ENCODE assay signal across 16 cellular contexts in genomic region chr10:88835910-88836221, GRCh38. TPM values are rescaled to one million over a fixed set of nuclear protein-coding genes. Genes with fewer than 3 reads are reported as not detected.
DNase-seq lines count a peak whose midpoint lies in the region; ATAC-seq and TF ChIP-seq lines count a peak whose summit lies in the region.
"Had no signal": no experiment of that assay in that cellular context is flagged by ENCODE, and none has a peak within 500 bp of the region (broad histone marks: within the 10 kb centered on the region; RNA-seq: fewer than 3 reads in every experiment).

No MANE protein-coding gene starts in this region.

- peak; percentile 9 for TF ChIP-seq CTCF in CD8-positive, alpha-beta T cell (IDR thresholded peaks at IDR 0.05)
- TF ChIP-seq CTCF in transverse colon (IDR thresholded peaks at IDR 0.05) = no peak

- H3K9me3 Mint-ChIP-seq in CD8-positive, alpha-beta T cell = no peaks in the 10 kb centered on the region
- H3K9me3 Mint-ChIP-seq in activated T-helper 17 cell treated with anti-CD3 and anti-CD28 coated beads, Interleukin-2, amount 50 U/mL, for 72 hours = no peaks in the 10 kb centered on the region
- H3K9me3 Mint-ChIP-seq: stimulated activated naive CD8-positive, alpha-beta T cell treated with anti-CD3 and anti-CD28 coated beads, Interleukin-15, Interleukin-2, amounts not matched to agents 100 ng/mL and 50 ng/mL, for 24 hours; WTC11 had no signal

- CTCF ChIA-PET in CD8-positive, alpha-beta T cell (lab: Charles Lee) = interaction anchor here (0.6 to 12.2 kb wide), 47 partner anchors 10 to 383 kb away, joined by 3 to 353 read pairs (median 6); partner anchors contain the start of genes ANKRD22, CH25H, FAS and STAMBPL1

- no peak for TF ChIP-seq POLR2A in transverse colon (IDR thresholded peaks at IDR 0.05)

- H3K27me3 ChIP-seq in CD8-positive, alpha-beta T cell (ENCODE audit: insufficient read depth, low read length) = no peaks in the 10 kb centered on the region
- H3K27me3 ChIP-seq in transverse colon = no peaks in the 10 kb centered on the region
- H3K27me3 ChIP-seq: BE2C, dorsolateral prefrontal cortex, esophagus muscularis mucosa, heart left ventricle, Peyer's patch had no signal

- peaks cover 17% of the 10 kb centered on the region for H3K4me1 ChIP-seq in CD8-positive, alpha-beta T cell (ENCODE audit: insufficient read depth, low read length)
- peaks cover 0 to 6% (median 3%) of the 10 kb centered on the region in 4 donors for H3K4me1 ChIP-seq in transverse colon
- H3K4me1 ChIP-seq: Peyer's patch had no signal

- no peaks in the 10 kb centered on the region for H3K27me3 Mint-ChIP-seq in CD8-positive, alpha-beta T cell (ENCODE audit: low read depth)
- H3K27me3 Mint-ChIP-seq in activated T-helper 17 cell treated with anti-CD3 and anti-CD28 coated beads, Interleukin-2, amount 50 U/mL, for 72 hours = no peaks in the 10 kb centered on the region

- 0 to 11% methylated on average over 2 of the region's 2 CpGs for WGBS in transverse colon (ENCODE audit: low coverage in 1 of 2), 2 donors

- intact Hi-C loops in CD8-positive, alpha-beta T cell (cut with DNase I, micrococcal nuclease) = loop anchor here (1.0 to 5.0 kb wide), 6 partner anchors 15 to 377 kb away; partner anchors contain the start of gene STAMBPL1 (in 1 of the 2)
- intact Hi-C loops in posterior cingulate gyrus (cut with DNase I) (loop anchor here (1.0 kb wide), 1 partner anchor 96 kb away; no protein-coding TSS in a partner anchor), transverse colon (cut with DNase I; ENCODE audit: low total_unique reads) (loop anchor here (1.0 to 10.0 kb wide), 3 partner anchors 97 to 381 kb away; partner anchors contain the start of gene FAS)

- no peak for DNase-seq in CD8-positive, alpha-beta T cell
- no peak for DNase-seq in posterior cingulate gyrus
- DNase-seq in stimulated activated CD8-positive, alpha-beta memory T cell treated with anti-CD3 and anti-CD28 coated beads, Interleukin-4, amount 100 ng/mL, for 48 hours = no peak
- no peak for DNase-seq in transverse colon

- no peaks in the 10 kb centered on the region for H3K9me3 ChIP-seq in CD8-positive, alpha-beta T cell (ENCODE audit: low read length)
- H3K9me3 ChIP-seq in transverse colon = no peaks in the 10 kb centered on the region
- H3K9me3 ChIP-seq: BE2C, esophagus muscularis mucosa, heart left ventricle, Peyer's patch had no signal

- peaks cover 28% of the 10 kb centered on the region for H3K4me1 Mint-ChIP-seq in CD8-positive, alpha-beta T cell (ENCODE audit: low read depth)
- H3K4me1 Mint-ChIP-seq in activated T-helper 17 cell treated with anti-CD3 and anti-CD28 coated beads, Interleukin-2, amount 50 U/mL, for 72 hours = peaks cover 14% of the 10 kb centered on the region
- H3K4me1 Mint-ChIP-seq: WTC11 had no signal

- no peak overlapping the region for H3K27ac Mint-ChIP-seq in CD8-positive, alpha-beta T cell
- no peak overlapping the region for H3K27ac Mint-ChIP-seq in activated T-helper 17 cell treated with anti-CD3 and anti-CD28 coated beads, Interleukin-2, amount 50 U/mL, for 72 hours
- H3K27ac Mint-ChIP-seq: stimulated activated naive CD8-positive, alpha-beta T cell treated with anti-CD3 and anti-CD28 coated beads, Interleukin-15, Interleukin-2, amounts not matched to agents 100 ng/mL and 50 ng/mL, for 24 hours; WTC11 had no signal

- H3K36me3 Mint-ChIP-seq in CD8-positive, alpha-beta T cell = no peaks in the 10 kb centered on the region
- H3K36me3 Mint-ChIP-seq in activated T-helper 17 cell treated with anti-CD3 and anti-CD28 coated beads, Interleukin-2, amount 50 U/mL, for 72 hours (ENCODE audit: low read depth) = no peaks in the 10 kb centered on the region
- H3K36me3 Mint-ChIP-seq: WTC11 had no signal

- no peak overlapping the region for H3K4me3 ChIP-seq in CD8-positive, alpha-beta T cell (ENCODE audit: low read depth, low read length)
- no peak overlapping the region for H3K4me3 ChIP-seq in transverse colon
- H3K4me3 ChIP-seq: dorsolateral prefrontal cortex, esophagus muscularis mucosa, heart left ventricle, Peyer's patch had no signal

- no peaks in the 10 kb centered on the region for H3K36me3 ChIP-seq in CD8-positive, alpha-beta T cell (ENCODE audit: insufficient read depth, low read length)
- no peaks in the 10 kb centered on the region for H3K36me3 ChIP-seq in transverse colon
- H3K36me3 ChIP-seq: BE2C, esophagus muscularis mucosa, heart left ventricle, Peyer's patch had no signal

- H3K4me3 Mint-ChIP-seq in CD8-positive, alpha-beta T cell = no peak overlapping the region
- H3K4me3 Mint-ChIP-seq in activated T-helper 17 cell treated with anti-CD3 and anti-CD28 coated beads, Interleukin-2, amount 50 U/mL, for 72 hours = no peak overlapping the region
- H3K4me3 Mint-ChIP-seq: stimulated activated naive CD8-positive, alpha-beta T cell treated with anti-CD3 and anti-CD28 coated beads, Interleukin-15, Interleukin-2, amounts not matched to agents 100 ng/mL and 50 ng/mL, for 24 hours; WTC11 had no signal

- ATAC-seq in CD8-positive, alpha-beta T cell = no peak
- ATAC-seq in GM19395 (IDR thresholded peaks at IDR 0.05; ENCODE audit: unreplicated experiment) (peak; percentile 17), HG02852 (IDR thresholded peaks at IDR 0.05; ENCODE audit: unreplicated experiment) (peak; percentile 14), GM19455 (IDR thresholded peaks at IDR 0.05; ENCODE audit: unreplicated experiment) (no peak)
- ATAC-seq in activated T-helper 17 cell treated with anti-CD3 and anti-CD28 coated beads, Interleukin-2, amount 50 U/mL, for 72 hours (replicated peaks) = peak; percentile 1

- POLR2A ChIA-PET in CD8-positive, alpha-beta T cell (lab: Charles Lee) = interaction anchor here (0.7 to 2.2 kb wide), 7 partner anchors 9 to 155 kb away, joined by 3 to 10 read pairs (median 4); partner anchors contain the start of gene STAMBPL1

- H3K27ac ChIP-seq in CD8-positive, alpha-beta T cell (ENCODE audit: low read depth, low read length) = no peak overlapping the region
- H3K27ac ChIP-seq in transverse colon = peak overlapping the region in 1 of 4 donors; percentile 14
- H3K27ac ChIP-seq: esophagus muscularis mucosa, Peyer's patch had no signal

- TF ChIP-seq EP300 in transverse colon (IDR thresholded peaks at IDR 0.05; ENCODE audit: low read depth) = no peak

- in situ Hi-C loops in transverse colon (cut with MboI; ENCODE audit: low pct_ligation_motif_present in 1 of 4, low pct_unique_long_range_greater_than_20kb in 1 of 4, low sequenced_read_pairs in 3 of 4) = loop anchor here (5.0 to 25.0 kb wide), 5 partner anchors 86 to 379 kb away; partner anchors contain the start of gene CH25H (in 2 of the 4)

RNA-seq across cellular contexts. Expression of gene ANKRD22, which starts 15.8 kb away (rescaled TPM):
- not detected for total RNA-seq in CD8-positive, alpha-beta T cell
- 1 to 10 TPM in 1 of 2 donors, under 1 TPM in 1; 0.21 to 5.9 TPM for total RNA-seq in activated T-helper 17 cell treated with anti-CD3 and anti-CD28 coated beads, Interleukin-2, amount 50 U/mL, for 72 hours
- 10 to 100 TPM in 1 of 4 donors, 1 to 10 TPM in 2, not detected in 1; 3.0 to 12.2 (median 6.1) TPM for total RNA-seq in transverse colon
- total RNA-seq: esophagus muscularis mucosa, WTC11 had no signal

RNA-seq across cellular contexts. Expression of gene LIPM, which starts 33.3 kb away (rescaled TPM):
- total RNA-seq in CD8-positive, alpha-beta T cell = not detected
- not detected for total RNA-seq in activated T-helper 17 cell treated with anti-CD3 and anti-CD28 coated beads, Interleukin-2, amount 50 U/mL, for 72 hours
- total RNA-seq in transverse colon = not detected
- total RNA-seq: dorsolateral prefrontal cortex, esophagus muscularis mucosa, heart left ventricle, Peyer's patch, posterior vena cava, WTC11 had no signal

RNA-seq across cellular contexts. Expression of gene STAMBPL1, which starts 44.2 kb away (rescaled TPM):
- 10 to 100 TPM; 16.5 to 18.9 TPM for total RNA-seq in CD8-positive, alpha-beta T cell
- total RNA-seq in activated T-helper 17 cell treated with anti-CD3 and anti-CD28 coated beads, Interleukin-2, amount 50 U/mL, for 72 hours = 10 to 100 TPM; 27.6 to 72.5 TPM
- total RNA-seq in transverse colon = 100 to 1,000 TPM in 3 of 4 donors, 10 to 100 TPM in 1; 74.8 to 176 (median 134) TPM

Comparison
In these comparisons a context has a peak if more than half of its experiments do, and no peak if none do; other contexts are left out.
1. ATAC-seq: peak in GM19395 (single experiment), HG02852 (single experiment) and activated T-helper 17 cell treated with anti-CD3 and anti-CD28 coated beads, Interleukin-2, amount 50 U/mL, for 72 hours (single experiment); none in CD8-positive, alpha-beta T cell (single experiment) and GM19455 (single experiment).